1 cellular context compared by ENCODE assay signal in the genomic region with DNA sequence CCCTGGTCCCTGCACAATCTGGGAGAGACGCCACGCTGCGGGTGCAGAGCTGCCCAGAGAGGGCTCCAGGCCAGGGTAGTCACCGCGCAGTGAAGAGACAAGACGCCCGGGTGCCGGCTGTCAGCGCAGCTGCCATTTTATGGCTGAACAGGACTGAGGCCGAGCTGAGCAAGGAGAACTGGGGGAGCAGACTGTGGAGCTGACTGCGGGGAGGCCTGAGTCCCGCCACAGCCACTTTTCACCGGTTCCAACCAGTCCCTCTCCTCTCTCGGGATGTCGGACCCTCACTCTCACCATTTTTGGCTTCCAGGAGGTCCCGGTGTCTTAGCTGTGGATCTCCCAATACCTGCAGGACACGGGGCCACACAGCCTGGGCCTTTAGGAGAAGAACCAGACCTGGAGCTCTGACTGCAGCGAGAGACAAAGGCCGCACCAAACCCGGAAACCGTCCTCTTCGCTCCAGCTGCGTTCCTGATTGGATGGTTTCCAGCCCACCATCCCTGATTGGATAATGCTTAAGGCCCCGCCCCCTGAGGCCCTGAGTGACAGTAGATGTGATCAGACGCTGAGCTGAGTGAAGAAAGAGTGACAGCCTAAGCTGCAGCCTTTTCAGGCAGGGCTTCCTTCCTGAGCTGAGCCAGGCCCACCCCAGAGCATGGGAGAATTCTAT.
TF ChIP-seq lines count a peak whose summit lies in the region.

A gene (minus strand): TSS at position 422 of the 670 bp plus-strand sequence. CDS start 125 bp downstream, at position 297.

TF ChIP-seq in GM12878, 131 proteins besides CTCF, POLR2A, EP300 and RAD21 (continued from another document):
- TF ChIP-seq MYB (IDR thresholded peaks at IDR 0.05; ENCODE audit: borderline replicate concordance, low read depth, low read length) (no peak), STAT1 (conservative IDR thresholded peaks at IDR 0.05) (no peak), FOS (IDR thresholded peaks at IDR 0.05; ENCODE audit: borderline replicate concordance, extremely low read depth, insufficient read length) (peak; percentile 40), ESRRA (IDR thresholded peaks at IDR 0.05; ENCODE audit: low read length) (no peak), YY1 (IDR thresholded peaks at IDR 0.05; ENCODE audit: low read depth, low read length) (no peak), ETV6 (conservative IDR thresholded peaks at IDR 0.05 in 1 of 2, IDR thresholded peaks at IDR 0.05 in 1 of 2; ENCODE audit: borderline replicate concordance in 1 of 2, low read depth in 1 of 2) (no peak)
- TF ChIP-seq, protein P1, sequence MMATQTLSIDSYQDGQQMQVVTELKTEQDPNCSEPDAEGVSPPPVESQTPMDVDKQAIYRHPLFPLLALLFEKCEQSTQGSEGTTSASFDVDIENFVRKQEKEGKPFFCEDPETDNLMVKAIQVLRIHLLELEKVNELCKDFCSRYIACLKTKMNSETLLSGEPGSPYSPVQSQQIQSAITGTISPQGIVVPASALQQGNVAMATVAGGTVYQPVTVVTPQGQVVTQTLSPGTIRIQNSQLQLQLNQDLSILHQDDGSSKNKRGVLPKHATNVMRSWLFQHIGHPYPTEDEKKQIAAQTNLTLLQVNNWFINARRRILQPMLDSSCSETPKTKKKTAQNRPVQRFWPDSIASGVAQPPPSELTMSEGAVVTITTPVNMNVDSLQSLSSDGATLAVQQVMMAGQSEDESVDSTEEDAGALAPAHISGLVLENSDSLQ (IDR thresholded peaks at IDR 0.05), result peak; percentile 95
- TF ChIP-seq, protein P2, sequence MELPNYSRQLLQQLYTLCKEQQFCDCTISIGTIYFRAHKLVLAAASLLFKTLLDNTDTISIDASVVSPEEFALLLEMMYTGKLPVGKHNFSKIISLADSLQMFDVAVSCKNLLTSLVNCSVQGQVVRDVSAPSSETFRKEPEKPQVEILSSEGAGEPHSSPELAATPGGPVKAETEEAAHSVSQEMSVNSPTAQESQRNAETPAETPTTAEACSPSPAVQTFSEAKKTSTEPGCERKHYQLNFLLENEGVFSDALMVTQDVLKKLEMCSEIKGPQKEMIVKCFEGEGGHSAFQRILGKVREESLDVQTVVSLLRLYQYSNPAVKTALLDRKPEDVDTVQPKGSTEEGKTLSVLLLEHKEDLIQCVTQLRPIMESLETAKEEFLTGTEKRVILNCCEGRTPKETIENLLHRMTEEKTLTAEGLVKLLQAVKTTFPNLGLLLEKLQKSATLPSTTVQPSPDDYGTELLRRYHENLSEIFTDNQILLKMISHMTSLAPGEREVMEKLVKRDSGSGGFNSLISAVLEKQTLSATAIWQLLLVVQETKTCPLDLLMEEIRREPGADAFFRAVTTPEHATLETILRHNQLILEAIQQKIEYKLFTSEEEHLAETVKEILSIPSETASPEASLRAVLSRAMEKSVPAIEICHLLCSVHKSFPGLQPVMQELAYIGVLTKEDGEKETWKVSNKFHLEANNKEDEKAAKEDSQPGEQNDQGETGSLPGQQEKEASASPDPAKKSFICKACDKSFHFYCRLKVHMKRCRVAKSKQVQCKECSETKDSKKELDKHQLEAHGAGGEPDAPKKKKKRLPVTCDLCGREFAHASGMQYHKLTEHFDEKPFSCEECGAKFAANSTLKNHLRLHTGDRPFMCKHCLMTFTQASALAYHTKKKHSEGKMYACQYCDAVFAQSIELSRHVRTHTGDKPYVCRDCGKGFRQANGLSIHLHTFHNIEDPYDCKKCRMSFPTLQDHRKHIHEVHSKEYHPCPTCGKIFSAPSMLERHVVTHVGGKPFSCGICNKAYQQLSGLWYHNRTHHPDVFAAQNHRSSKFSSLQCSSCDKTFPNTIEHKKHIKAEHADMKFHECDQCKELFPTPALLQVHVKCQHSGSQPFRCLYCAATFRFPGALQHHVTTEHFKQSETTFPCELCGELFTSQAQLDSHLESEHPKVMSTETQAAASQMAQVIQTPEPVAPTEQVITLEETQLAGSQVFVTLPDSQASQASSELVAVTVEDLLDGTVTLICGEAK (IDR thresholded peaks at IDR 0.05; ENCODE audit: borderline replicate concordance), result no peak
